10 cellular contexts compared by ENCODE assay signal in genomic region chr22:23144432-23144831, GRCh38. TPM values are rescaled to one million over a fixed set of nuclear protein-coding genes. Genes with fewer than 3 reads are reported as not detected.
A peak's percentile ranks its signal among the peaks of the same experiment; 100 is the strongest.
DNase-seq lines count a peak whose midpoint lies in the region; ATAC-seq, FAIRE-seq and TF ChIP-seq lines count a peak whose summit lies in the region.
"Had no signal": no experiment of that assay in that cellular context is flagged by ENCODE, and none has a peak within 500 bp of the region (broad histone marks: within the 10 kb centered on the region; RNA-seq: fewer than 3 reads in every experiment).

No MANE protein-coding gene starts in this region.

- H3K4me1 ChIP-seq in BLaER1 (peaks cover 70% of the 10 kb centered on the region), Karpas-422 (ENCODE audit: low read length) (peaks cover 55% of the 10 kb centered on the region), H1 (replicated peaks in 1 of 4; ENCODE audit: control insufficient read depth in 3 of 4, insufficient read depth in 4 of 4, low read length in 3 of 4) (peaks cover 0 to 15% (median 5%) of the 10 kb centered on the region in 4 experiments; a peak in 5 of 7 replicates), neutrophil (ENCODE audit: control insufficient read depth in 1 of 2, insufficient read depth in 1 of 2, low read depth in 1 of 2, low read length in 1 of 2) (peaks cover 73 to 76% of the 10 kb centered on the region in 2 experiments), endodermal cell (ENCODE audit: control insufficient read depth, insufficient read depth, low read length) (peaks cover 4% of the 10 kb centered on the region)

- H4K20me1 ChIP-seq in BLaER1: no peaks in the 10 kb centered on the region
- no peaks in the 10 kb centered on the region for H4K20me1 ChIP-seq in Karpas-422 (ENCODE audit: insufficient read depth, low read depth, low read length)
- no peaks in the 10 kb centered on the region for H4K20me1 ChIP-seq in H1 (replicated peaks in 1 of 2; ENCODE audit: control insufficient read depth in 1 of 2, insufficient read depth in 2 of 2, low read length in 2 of 2)

- WGBS in H1 (ENCODE audit: extremely low coverage in 1 of 2, insufficient coverage in 1 of 2, insufficient read length in 1 of 2, insufficient replicate concordance in 2 of 2, low coverage in 1 of 2, low lambda C conversion rate in 2 of 2, missing lambda C conversion rate in 1 of 2), 2 experiments: 94% methylated on average over 4 of the region's 4 CpGs; no CpG with 5 or more reads in 1 of the 2 experiments
- 100% methylated on average over 4 of the region's 4 CpGs; no CpG with 5 or more reads in 1 of the 2 experiments for WGBS in endodermal cell (ENCODE audit: insufficient coverage in 1 of 2, insufficient read length in 1 of 2), 2 experiments

- H3K9me3 ChIP-seq in BLaER1 (no peaks in the 10 kb centered on the region), Karpas-422 (ENCODE audit: low read length) (no peaks in the 10 kb centered on the region), H1 (ENCODE audit: insufficient read depth in 2 of 2, low read depth in 1 of 2, low read length in 1 of 2) (no peaks in the 10 kb centered on the region), neutrophil (no peaks in the 10 kb centered on the region), endodermal cell (ENCODE audit: control insufficient read depth, low read length) (no peaks in the 10 kb centered on the region)

- H2BK5ac ChIP-seq in H1 (ENCODE audit: low read depth, low read length): no peak overlapping the region

- TF ChIP-seq POLR2A in H1 (IDR thresholded peaks at IDR 0.05; ENCODE audit: control extremely low read depth in 1 of 2, low read depth in 2 of 2, low read length in 2 of 2): no peak

- H3K79me2 ChIP-seq in Karpas-422 (ENCODE audit: low read length): no peaks in the 10 kb centered on the region
- no peaks in the 10 kb centered on the region for H3K79me2 ChIP-seq in H1 (ENCODE audit: control insufficient read depth in 1 of 2, insufficient read depth in 2 of 2, low read length in 2 of 2)

- H3K27me3 ChIP-seq in BLaER1: no peaks in the 10 kb centered on the region
- H3K27me3 ChIP-seq in Karpas-422 (ENCODE audit: low read length): no peaks in the 10 kb centered on the region
- H3K27me3 ChIP-seq in H1 (replicated peaks in 1 of 4; ENCODE audit: control insufficient read depth in 3 of 4, extremely low read depth in 1 of 4, insufficient read depth in 3 of 4, low read length in 3 of 4): peaks cover 0 to 14% (median 7%) of the 10 kb centered on the region in 4 experiments; a peak in 5 of 7 replicates
- H3K27me3 ChIP-seq in neutrophil: no peaks in the 10 kb centered on the region
- H3K27me3 ChIP-seq in endodermal cell (ENCODE audit: control insufficient read depth, insufficient read depth, low read length, poor library complexity, severe bottlenecking): no peaks in the 10 kb centered on the region

- peak overlapping the region; percentile 61; the same call in 1 of the 2 replicates for H3K4me3 ChIP-seq in BLaER1
- H3K4me3 ChIP-seq in Karpas-422 (ENCODE audit: low read length): peak overlapping the region; percentile 62
- H3K4me3 ChIP-seq in H1 (ENCODE audit: extremely low read depth in 1 of 4, insufficient read depth in 2 of 4, low read depth in 3 of 4, low read length in 4 of 4): no peak overlapping the region
- H3K4me3 ChIP-seq in neutrophil (ENCODE audit: low read depth in 1 of 2, low read length in 1 of 2): peak overlapping the region; percentile 53 to 58
- H3K4me3 ChIP-seq in endodermal cell (ENCODE audit: low read length): no peak overlapping the region

- FAIRE-seq in H1 (lab: Jason Lieb, UNC): no peak

- peaks cover 6% of the 10 kb centered on the region; the same call in 1 of the 2 replicates for H3K23me2 ChIP-seq in H1 (ENCODE audit: low read depth, low read length)

- CTCF ChIA-PET in H1 (lab: Charles Lee; ENCODE audit: partially characterized antibody): interaction anchor here (0.8 to 5.8 kb wide), 5 partner anchors 11 to 188 kb away, joined by 3 to 49 read pairs (median 6); no protein-coding TSS in a partner anchor

- no peaks in the 10 kb centered on the region for H3K79me1 ChIP-seq in H1 (ENCODE audit: low read depth, low read length)

- TF ChIP-seq CTCF in H1 (IDR thresholded peaks at IDR 0.05; ENCODE audit: control extremely low read depth in 1 of 3, insufficient read depth in 1 of 3, low read depth in 1 of 3, low read length in 3 of 3): no peak
- TF ChIP-seq CTCF in neutrophil (IDR thresholded peaks at IDR 0.05): no peak
- TF ChIP-seq CTCF in endodermal cell (conservative IDR thresholded peaks at IDR 0.05): no peak
- no peak for TF ChIP-seq CTCF in osteocyte (IDR thresholded peaks at IDR 0.05)

- no peak overlapping the region for H3K9ac ChIP-seq in BLaER1
- H3K9ac ChIP-seq in Karpas-422 (ENCODE audit: low read length): peak overlapping the region; percentile 55
- H3K9ac ChIP-seq in H1 (replicated peaks in 1 of 4; ENCODE audit: extremely low read depth in 1 of 4, low read depth in 3 of 4, low read length in 3 of 4): no peak overlapping the region
- no peak overlapping the region for H3K9ac ChIP-seq in endodermal cell (ENCODE audit: extremely low read depth, low read length, poor library complexity, severe bottlenecking)

- H3K27ac ChIP-seq in BLaER1: no peak overlapping the region
- peak overlapping the region; percentile 48 for H3K27ac ChIP-seq in Karpas-422 (ENCODE audit: low read length)
- no peak overlapping the region for H3K27ac ChIP-seq in H1 (ENCODE audit: low read depth, low read length)
- H3K27ac ChIP-seq in neutrophil: peak overlapping the region; percentile 70
- no peak overlapping the region for H3K27ac ChIP-seq in endodermal cell (ENCODE audit: low read depth, low read length)

- H4K91ac ChIP-seq in H1 (replicated peaks; ENCODE audit: insufficient read length, low read length): no peak overlapping the region

- no peak overlapping the region for H3K56ac ChIP-seq in H1 (replicated peaks; ENCODE audit: insufficient read length, low read depth, low read length)

- POLR2A ChIA-PET in H1 (lab: Charles Lee; ENCODE audit: partially characterized antibody): interaction anchor here (1.5 kb wide), 1 partner anchor 13 kb away, joined by 3 read pairs; no protein-coding TSS in a partner anchor

- H3K23ac ChIP-seq in H1 (ENCODE audit: insufficient read length): no peak overlapping the region

- H3K27me3 Mint-ChIP-seq in endodermal cell (ENCODE audit: insufficient read depth): peaks cover 36% of the 10 kb centered on the region
- no peaks in the 10 kb centered on the region for H3K27me3 Mint-ChIP-seq in osteocyte (ENCODE audit: unreplicated experiment)

- no peak overlapping the region for H3K4ac ChIP-seq in H1 (replicated peaks; ENCODE audit: insufficient read length, low read depth, low read length)

- DNase-seq in Karpas-422 (no peak), H1 (ENCODE audit: low read depth in 1 of 2, low spot score in 2 of 2) (no peak), endodermal cell (no peak), osteocyte (ENCODE audit: extremely low spot score, unreplicated experiment) (no peak)
- no peak for DNase-seq in activated CD4-positive, alpha-beta T cell treated with anti-CD3 and anti-CD28 coated beads for 48 hours

- H2BK120ac ChIP-seq in H1 (replicated peaks; ENCODE audit: low read depth, low read length): no peak overlapping the region

- H2BK20ac ChIP-seq in H1 (ENCODE audit: low read length): no peak overlapping the region

- H3K9me3 Mint-ChIP-seq in endodermal cell: no peaks in the 10 kb centered on the region
- no peaks in the 10 kb centered on the region for H3K9me3 Mint-ChIP-seq in osteocyte (ENCODE audit: unreplicated experiment)

- no peak overlapping the region for H4K5ac ChIP-seq in H1 (ENCODE audit: insufficient read length, low read depth, low read length)

- H3K14ac ChIP-seq in H1 (ENCODE audit: insufficient read length): no peak overlapping the region

- no peak overlapping the region for H3K4me3 Mint-ChIP-seq in endodermal cell
- no peak overlapping the region for H3K4me3 Mint-ChIP-seq in osteocyte (ENCODE audit: unreplicated experiment)

- H3K27ac Mint-ChIP-seq in endodermal cell (no peak overlapping the region), osteocyte (ENCODE audit: unreplicated experiment) (no peak overlapping the region)

- no peak overlapping the region for H4K8ac ChIP-seq in H1 (ENCODE audit: extremely low read depth, insufficient read depth, low read length)

- H3K4me2 ChIP-seq in BLaER1: peak overlapping the region; percentile 96
- peak overlapping the region; percentile 65 for H3K4me2 ChIP-seq in Karpas-422 (ENCODE audit: low read depth, low read length, poor library complexity, severe bottlenecking)
- H3K4me2 ChIP-seq in H1 (ENCODE audit: insufficient read depth in 1 of 2, low read depth in 2 of 2, low read length in 2 of 2): peak overlapping the region; percentile 51 to 56; a peak in 2 of 4 replicates

- H3K36me3 ChIP-seq in BLaER1: no peaks in the 10 kb centered on the region
- H3K36me3 ChIP-seq in Karpas-422 (ENCODE audit: insufficient read depth, low read length): no peaks in the 10 kb centered on the region
- no peaks in the 10 kb centered on the region for H3K36me3 ChIP-seq in H1 (ENCODE audit: control insufficient read depth in 2 of 4, insufficient read depth in 4 of 4, low read length in 3 of 4)
- H3K36me3 ChIP-seq in neutrophil: no peaks in the 10 kb centered on the region
- no peaks in the 10 kb centered on the region for H3K36me3 ChIP-seq in endodermal cell (ENCODE audit: control insufficient read depth, insufficient read depth, low read length)

- no peak overlapping the region for H2AK5ac ChIP-seq in H1 (ENCODE audit: low read depth, low read length)

- H2BK15ac ChIP-seq in H1 (ENCODE audit: low read length): no peak overlapping the region

- no peak overlapping the region for H3K18ac ChIP-seq in H1 (ENCODE audit: extremely low read depth, low read length)

- no peak for TF ChIP-seq RAD21 in H1 (IDR thresholded peaks at IDR 0.05 in 1 of 2, conservative IDR thresholded peaks at IDR 0.05 in 1 of 2; ENCODE audit: low read depth in 2 of 2, low read length in 2 of 2)

- H2AFZ ChIP-seq in Karpas-422 (ENCODE audit: low read length) (no peak overlapping the region), H1 (ENCODE audit: low read length) (no peak overlapping the region)

- no peak overlapping the region for H2BK12ac ChIP-seq in H1 (ENCODE audit: low read depth, low read length)

- TF ChIP-seq EP300 in H1 (IDR thresholded peaks at IDR 0.05; ENCODE audit: borderline replicate concordance in 1 of 2, low read depth in 2 of 2, low read length in 2 of 2): no peak

- H3K9me2 ChIP-seq in Karpas-422 (replicated peaks; ENCODE audit: insufficient read depth, low read length): no peaks in the 10 kb centered on the region

- ATAC-seq in GM19035 (IDR thresholded peaks at IDR 0.05; ENCODE audit: unreplicated experiment): no peak

- H3K36me3 Mint-ChIP-seq in endodermal cell (ENCODE audit: low read depth) (no peaks in the 10 kb centered on the region), osteocyte (ENCODE audit: unreplicated experiment) (no peaks in the 10 kb centered on the region)

- peaks cover 5% of the 10 kb centered on the region for H3K4me1 Mint-ChIP-seq in endodermal cell
- peaks cover 21% of the 10 kb centered on the region for H3K4me1 Mint-ChIP-seq in osteocyte (ENCODE audit: unreplicated experiment)

RNA-seq across cellular contexts. Expression of gene RAB36, which starts 0.8 kb away (rescaled TPM):
- 4.0 and 10.6 TPM in 2 replicates for total RNA-seq in Karpas-422 (2014; rRNA removed; shearing (Covaris generic); ENCODE audit: low replicate concordance)
- total RNA-seq in H1 (2021; fragmentation: NEBNext Ultra II Directional; extraction: Animal tissue kit (Norgen Biotek cat#: 25700)): 1.0 and 1.1 TPM in 2 replicates
- polyA plus RNA-seq in H1 (2011; rRNA removed): 1.4 and 1.5 TPM in 2 replicates
- 0.75 TPM for polyA plus RNA-seq in H1 (2011; cell fraction: cytosol; rRNA removed)
- 0.86 TPM for polyA plus RNA-seq in H1 (2011; cell fraction: nucleus; rRNA removed)
- 0.84 to 1.0 TPM (median 0.98 TPM) in 4 replicates for polyA plus RNA-seq in H1 (2012, experiment 1 of 2)
- 0.87 TPM for polyA plus RNA-seq in H1 (2012, experiment 2 of 2)
- 0.79 TPM for polyA plus RNA-seq in H1 (2013, experiment 1 of 2)
- 0.79 TPM for polyA plus RNA-seq in H1 (2013, experiment 2 of 2)
- 1.0 and 1.5 TPM in 2 replicates for polyA minus RNA-seq in H1 (2011; rRNA and poly(A)+ RNA removed)
- 0.44 TPM for polyA minus RNA-seq in H1 (2011; cell fraction: cytosol; rRNA and poly(A)+ RNA removed)
- 0.70 TPM for polyA minus RNA-seq in H1 (2011; cell fraction: nucleus; rRNA and poly(A)+ RNA removed)
- total RNA-seq in endodermal cell (1 to 10 TPM; 2.6 to 3.3 TPM), osteocyte (3.8 and 4.8 TPM in 2 replicates)
- polyA plus RNA-seq in endodermal cell (2013, experiment 1 of 2): 6.8 TPM
- polyA plus RNA-seq in endodermal cell (2013, experiment 2 of 2): 6.4 TPM

RNA-seq across cellular contexts. Expression of gene RSPH14, which starts 2.6 kb away (rescaled TPM):
- 2.6 and 3.1 TPM in 2 replicates for total RNA-seq in Karpas-422 (2014; rRNA removed; shearing (Covaris generic); ENCODE audit: low replicate concordance)
- 0.84 TPM in 1 of 2 replicates, not detected in the other for total RNA-seq in H1 (2021; fragmentation: NEBNext Ultra II Directional; extraction: Animal tissue kit (Norgen Biotek cat#: 25700))
- 0.28 and 0.30 TPM in 2 replicates for polyA plus RNA-seq in H1 (2011; rRNA removed)
- polyA plus RNA-seq in H1 (2011; cell fraction: cytosol; rRNA removed): 0.28 TPM
- polyA plus RNA-seq in H1 (2011; cell fraction: nucleus; rRNA removed): 0.33 TPM
- polyA plus RNA-seq in H1 (2012, experiment 1 of 2): 0.24 to 0.43 TPM (median 0.28 TPM) in 3 of 4 replicates, not detected in the other
- 0.22 TPM for polyA plus RNA-seq in H1 (2012, experiment 2 of 2)
- 0.10 TPM for polyA plus RNA-seq in H1 (2013, experiment 1 of 2)
- polyA plus RNA-seq in H1 (2013, experiment 2 of 2): 0.13 TPM
- 0.13 and 0.39 TPM in 2 replicates for polyA minus RNA-seq in H1 (2011; rRNA and poly(A)+ RNA removed)
- not detected for polyA minus RNA-seq in H1 (2011; cell fraction: cytosol; rRNA and poly(A)+ RNA removed)
- polyA minus RNA-seq in H1 (2011; cell fraction: nucleus; rRNA and poly(A)+ RNA removed): not detected
- total RNA-seq in endodermal cell (1 to 10 TPM in 1 of 2 donors, under 1 TPM in 1; 0.35 to 2.3 TPM), osteocyte (not detected in 2 replicates)
- polyA plus RNA-seq in endodermal cell (2013, experiment 1 of 2): 1.4 TPM
- 1.5 TPM for polyA plus RNA-seq in endodermal cell (2013, experiment 2 of 2)
- total RNA-seq: glomerular endothelial cell, H4 had no signal

RNA-seq across cellular contexts. Expression of gene BCR, which starts 35.9 kb away (rescaled TPM):
- total RNA-seq in Karpas-422 (2014; rRNA removed; shearing (Covaris generic); ENCODE audit: low replicate concordance): 29.7 and 40.5 TPM in 2 replicates
- 122 and 130 TPM in 2 replicates for total RNA-seq in H1 (2021; fragmentation: NEBNext Ultra II Directional; extraction: Animal tissue kit (Norgen Biotek cat#: 25700))
- polyA plus RNA-seq in H1 (2011; rRNA removed): 66.7 and 110 TPM in 2 replicates
- 101 TPM for polyA plus RNA-seq in H1 (2011; cell fraction: cytosol; rRNA removed)
- 162 TPM for polyA plus RNA-seq in H1 (2011; cell fraction: nucleus; rRNA removed)
- polyA plus RNA-seq in H1 (2012, experiment 1 of 2): 76.6 to 172 TPM (median 129 TPM) in 4 replicates
- polyA plus RNA-seq in H1 (2012, experiment 2 of 2): 53.7 TPM
- polyA plus RNA-seq in H1 (2013, experiment 1 of 2): 37.8 TPM
- 37.4 TPM for polyA plus RNA-seq in H1 (2013, experiment 2 of 2)
- polyA minus RNA-seq in H1 (2011; rRNA and poly(A)+ RNA removed): 150 and 166 TPM in 2 replicates
- polyA minus RNA-seq in H1 (2011; cell fraction: cytosol; rRNA and poly(A)+ RNA removed): 183 TPM
- polyA minus RNA-seq in H1 (2011; cell fraction: nucleus; rRNA and poly(A)+ RNA removed): 71.0 TPM
- 100 to 1,000 TPM; 102 to 172 TPM for total RNA-seq in endodermal cell
- 52.0 TPM for polyA plus RNA-seq in endodermal cell (2013, experiment 1 of 2)
- 54.4 TPM for polyA plus RNA-seq in endodermal cell (2013, experiment 2 of 2)
- total RNA-seq in osteocyte: 35.3 and 45.1 TPM in 2 replicates

Comparison
In these comparisons a context has a peak if more than half of its experiments do, and no peak if none do; other contexts are left out.
1. H3K27ac ChIP-seq: peak in Karpas-422 (single experiment) and neutrophil (single experiment); none in BLaER1 (single experiment), H1 (single experiment) and endodermal cell (single experiment).
2. H3K4me3 ChIP-seq: peak in BLaER1 (single experiment), Karpas-422 (single experiment) and neutrophil (2 of 2); none in H1 (0 of 4) and endodermal cell (single experiment).
3. Peak in every context shown above with its lines, with median percentiles within 50 percentile points of each other: H3K4me2 ChIP-seq.